ENCODE assay signal across 1 cellular context in genomic region chr13:91704398-91704797, GRCh38.
TF ChIP-seq lines count a peak whose summit lies in the region.

No MANE protein-coding gene starts in this region.

TF ChIP-seq in IMR-90, 13 proteins besides CTCF, POLR2A, EP300 and RAD21 (continued from another document):
- TF ChIP-seq, protein P1, sequence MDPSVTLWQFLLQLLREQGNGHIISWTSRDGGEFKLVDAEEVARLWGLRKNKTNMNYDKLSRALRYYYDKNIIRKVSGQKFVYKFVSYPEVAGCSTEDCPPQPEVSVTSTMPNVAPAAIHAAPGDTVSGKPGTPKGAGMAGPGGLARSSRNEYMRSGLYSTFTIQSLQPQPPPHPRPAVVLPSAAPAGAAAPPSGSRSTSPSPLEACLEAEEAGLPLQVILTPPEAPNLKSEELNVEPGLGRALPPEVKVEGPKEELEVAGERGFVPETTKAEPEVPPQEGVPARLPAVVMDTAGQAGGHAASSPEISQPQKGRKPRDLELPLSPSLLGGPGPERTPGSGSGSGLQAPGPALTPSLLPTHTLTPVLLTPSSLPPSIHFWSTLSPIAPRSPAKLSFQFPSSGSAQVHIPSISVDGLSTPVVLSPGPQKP (IDR thresholded peaks at IDR 0.05; ENCODE audit: borderline replicate concordance, low read depth, low read length): no peak
- TF ChIP-seq NFE2L2 (IDR thresholded peaks at IDR 0.05; ENCODE audit: low read depth, low read length) (no peak), FOS (IDR thresholded peaks at IDR 0.05; ENCODE audit: low read depth, low read length) (no peak), CHD1 (IDR thresholded peaks at IDR 0.05; ENCODE audit: low read depth, low read length) (no peak), RFX5 (IDR thresholded peaks at IDR 0.05; ENCODE audit: low read depth, low read length) (no peak), CEBPB (IDR thresholded peaks at IDR 0.05; ENCODE audit: low read depth, low read length) (no peak)
